In genomic region chrX:49039598-49040375, GRCh38 we compare ENCODE assay signal across 8 cellular contexts. TPM values are rescaled to one million over a fixed set of nuclear protein-coding genes. Genes with fewer than 3 reads are reported as not detected.
DNase-seq lines count a peak whose midpoint lies in the region; ATAC-seq and TF ChIP-seq lines count a peak whose summit lies in the region.

No MANE protein-coding gene starts in this region.

- WGBS in lower leg skin, 2 donors: 4 to 44% methylated on average over 9 of the region's 9 CpGs

- peaks cover 46% of the 10 kb centered on the region for H3K4me1 Mint-ChIP-seq in activated CD4-positive, alpha-beta T cell treated with anti-CD3 and anti-CD28 coated beads, Interleukin-2, amount 10 ng/mL, durations not matched to agents 7 days and 5 days

- peak overlapping the region; percentile 87 for H3K27ac Mint-ChIP-seq in activated CD4-positive, alpha-beta T cell treated with anti-CD3 and anti-CD28 coated beads, Interleukin-2, amount 10 ng/mL, durations not matched to agents 7 days and 5 days

- TF ChIP-seq CTCF in GM12875 (IDR thresholded peaks at IDR 0.05; ENCODE audit: borderline replicate concordance, insufficient read depth, low read depth, low read length) (no peak), lower leg skin (IDR thresholded peaks at IDR 0.05) (no peak)

- H3K4me3 ChIP-seq in GM12875 (ENCODE audit: low read depth, low read length) (peak overlapping the region; percentile 0), lower leg skin (ENCODE audit: low read depth, poor library complexity, severe bottlenecking) (no peak overlapping the region)

- H3K27me3 Mint-ChIP-seq in activated CD4-positive, alpha-beta T cell treated with anti-CD3 and anti-CD28 coated beads, Interleukin-2, amount 10 ng/mL, durations not matched to agents 7 days and 5 days: no peaks in the 10 kb centered on the region

- DNase-seq in NCI-H2196 treated with DMSO at 0.1 percent for 48 hours (lab: John Stamatoyannopoulos, UW; ENCODE audit: unreplicated experiment) (peak; percentile 15), lower leg skin (ENCODE audit: low spot score in 2 of 2) (peak; percentile 55 to 92), NCI-H1092 (lab: John Stamatoyannopoulos, UW) (no peak)
- peak; percentile 48 for DNase-seq in activated CD4-positive, alpha-beta T cell treated with anti-CD3 and anti-CD28 coated beads, Interleukin-2, amount 10 ng/mL, durations not matched to agents 7 days and 5 days
- DNase-seq in effector CD8-positive, alpha-beta T cell (lab: John Stamatoyannopoulos, UW): peak; percentile 1
- peak in 2 of 3 donors; percentile 12 to 19 for DNase-seq in stimulated activated CD4-positive, alpha-beta T cell treated with anti-CD3 and anti-CD28 coated beads, TNF-alpha, amount 100 ng/mL, for 1 hour (ENCODE audit: low read depth in 3 of 3, low spot score in 1 of 3)

- TF ChIP-seq POLR2A in lower leg skin (IDR thresholded peaks at IDR 0.05): no peak

- H3K36me3 Mint-ChIP-seq in activated CD4-positive, alpha-beta T cell treated with anti-CD3 and anti-CD28 coated beads, Interleukin-2, amount 10 ng/mL, durations not matched to agents 7 days and 5 days (ENCODE audit: low read depth): peaks cover 19% of the 10 kb centered on the region

- H3K9me3 Mint-ChIP-seq in activated CD4-positive, alpha-beta T cell treated with anti-CD3 and anti-CD28 coated beads, Interleukin-2, amount 10 ng/mL, durations not matched to agents 7 days and 5 days: no peaks in the 10 kb centered on the region

- CTCF ChIA-PET in activated CD4-positive, alpha-beta T cell treated with anti-CD3 and anti-CD28 coated beads, Interleukin-2, amount 10 ng/mL, durations not matched to agents 7 days and 5 days (lab: Charles Lee): interaction anchor here (0.6 to 1.0 kb wide), 2 partner anchors 13 to 22 kb away, joined by 3 read pairs; no protein-coding TSS in a partner anchor

- POLR2A ChIA-PET in activated CD4-positive, alpha-beta T cell treated with anti-CD3 and anti-CD28 coated beads, Interleukin-2, amount 10 ng/mL, durations not matched to agents 7 days and 5 days (lab: Charles Lee): interaction anchor here (0.7 kb wide), 1 partner anchor 38 kb away, joined by 3 read pairs; the partner anchor contains the start of gene GRIPAP1

- intact Hi-C loops in lower leg skin (cut with DNase I; ENCODE audit: low total_unique reads): no loop called here

- peak overlapping the region; percentile 50 for H3K4me3 Mint-ChIP-seq in activated CD4-positive, alpha-beta T cell treated with anti-CD3 and anti-CD28 coated beads, Interleukin-2, amount 10 ng/mL, durations not matched to agents 7 days and 5 days

- ATAC-seq in HG02571 (IDR thresholded peaks at IDR 0.05; ENCODE audit: unreplicated experiment): no peak

RNA-seq across cellular contexts. Expression of gene TFE3, which starts 3.4 kb away (rescaled TPM):
- 10 to 100 TPM; 25.7 to 26.8 TPM for total RNA-seq in activated CD4-positive, alpha-beta T cell treated with anti-CD3 and anti-CD28 coated beads, Interleukin-2, amount 10 ng/mL, durations not matched to agents 7 days and 5 days
- 10 to 100 TPM; 37.1 to 55.9 (median 53.6) TPM for total RNA-seq in lower leg skin

RNA-seq across cellular contexts. Expression of gene CCDC120, which starts 19.0 kb away (rescaled TPM):
- total RNA-seq in activated CD4-positive, alpha-beta T cell treated with anti-CD3 and anti-CD28 coated beads, Interleukin-2, amount 10 ng/mL, durations not matched to agents 7 days and 5 days: 1 to 10 TPM; 5.5 to 5.9 TPM
- total RNA-seq in lower leg skin: 10 to 100 TPM; 33.7 to 51.9 (median 36.0) TPM

RNA-seq across cellular contexts. Expression of gene PRAF2, which starts 34.0 kb away (rescaled TPM):
- 10 to 100 TPM; 24.7 to 27.1 TPM for total RNA-seq in activated CD4-positive, alpha-beta T cell treated with anti-CD3 and anti-CD28 coated beads, Interleukin-2, amount 10 ng/mL, durations not matched to agents 7 days and 5 days
- total RNA-seq in lower leg skin: 10 to 100 TPM in 1 of 4 donors, 1 to 10 TPM in 3; 6.2 to 11.2 (median 7.7) TPM

RNA-seq across cellular contexts. Expression of gene GRIPAP1, which starts 37.7 kb away (rescaled TPM):
- 10 to 100 TPM; 73.2 to 91.2 TPM for total RNA-seq in activated CD4-positive, alpha-beta T cell treated with anti-CD3 and anti-CD28 coated beads, Interleukin-2, amount 10 ng/mL, durations not matched to agents 7 days and 5 days
- 10 to 100 TPM; 30.0 to 43.7 (median 32.4) TPM for total RNA-seq in lower leg skin

RNA-seq across cellular contexts. Expression of gene WDR45, which starts 39.9 kb away (rescaled TPM):
- 10 to 100 TPM; 44.0 to 48.6 TPM for total RNA-seq in activated CD4-positive, alpha-beta T cell treated with anti-CD3 and anti-CD28 coated beads, Interleukin-2, amount 10 ng/mL, durations not matched to agents 7 days and 5 days
- total RNA-seq in lower leg skin: 100 to 1,000 TPM in 1 of 4 donors, 10 to 100 TPM in 3; 84.4 to 102 (median 87.8) TPM

Comparison
In these comparisons a context has a peak if more than half of its experiments do, and no peak if none do; other contexts are left out.
1. RNA of gene CCDC120, which starts 19.0 kb away (total RNA-seq): 33.7 to 51.9 TPM in lower leg skin; 5.5 to 5.9 TPM in activated CD4-positive, alpha-beta T cell treated with anti-CD3 and anti-CD28 coated beads, Interleukin-2, amount 10 ng/mL, durations not matched to agents 7 days and 5 days; every median in the first group is over 4 times any median in the second.